29 cellular contexts compared by ENCODE assay signal in genomic region chr16:87276926-87277325, GRCh38.
"Had no signal": no experiment of that assay in that cellular context is flagged by ENCODE, and none has a peak within 500 bp of the region (broad histone marks: within the 10 kb centered on the region; RNA-seq: fewer than 3 reads in every experiment).

No MANE protein-coding gene starts in this region.

- H3K4me1 ChIP-seq: colonic mucosa, foreskin keratinocyte, parathyroid adenoma, prostate gland, uterus had no signal

- DNase-seq: effector CD8-positive, alpha-beta T cell; endodermal cell; foreskin keratinocyte; kidney glomerular epithelial cell; natural killer cell; occipital lobe; stimulated activated CD4-positive, alpha-beta T cell treated with anti-CD3 and anti-CD28 coated beads, Interleukin-12 subunit alpha, Interleukin-12 subunit beta, amount 100 ng/mL, for 4 hours; stimulated activated CD4-positive, alpha-beta T cell treated with anti-CD3 and anti-CD28 coated beads, Interleukin-1b, Interleukin-23, amount 100 ng/mL, for 48 hours; stimulated activated CD4-positive, alpha-beta T cell treated with anti-CD3 and anti-CD28 coated beads, Interleukin-4, amount 100 ng/mL, for 1 hour; stimulated activated CD8-positive, alpha-beta memory T cell treated with anti-CD3 and anti-CD28 coated beads, Interleukin-4, amount 100 ng/mL, for 48 hours; stimulated activated naive CD4-positive, alpha-beta T cell; stimulated activated naive CD8-positive, alpha-beta T cell treated with anti-CD3 and anti-CD28 coated beads, Interleukin-15, amount 100 ng/mL, for 72 hours; uterus had no signal

- H3K9ac ChIP-seq: parathyroid adenoma had no signal

- H3K9me3 ChIP-seq: colonic mucosa, gastroesophageal sphincter, heart left ventricle, prostate gland, right atrium auricular region, suprapubic skin, transverse colon, uterus had no signal

- H3K79me2 ChIP-seq: hepatocyte, parathyroid adenoma had no signal

- H3K36me3 ChIP-seq: colonic mucosa, gastroesophageal sphincter, heart left ventricle, prostate gland, right atrium auricular region, suprapubic skin, transverse colon, uterus had no signal

- ATAC-seq: foreskin keratinocyte; gastroesophageal sphincter; heart left ventricle; left lobe of liver; natural killer cell; stimulated activated naive CD8-positive, alpha-beta T cell treated with anti-CD3 and anti-CD28 coated beads, Interleukin-15, amount 100 ng/mL, for 72 hours had no signal

- H3K4me2 ChIP-seq: hepatocyte had no signal

- H3K27ac ChIP-seq: colonic mucosa, epithelial cell of prostate, foreskin keratinocyte, gastroesophageal sphincter, heart left ventricle, hepatocyte, parathyroid adenoma, prostate gland, right atrium auricular region, suprapubic skin, transverse colon, uterus had no signal

- H3K4me3 ChIP-seq: colonic mucosa, gastroesophageal sphincter, heart left ventricle, hepatocyte, lung, prostate gland, right atrium auricular region, smooth muscle cell, suprapubic skin, transverse colon, uterus had no signal

- H3K4me3 Mint-ChIP-seq: central memory CD8-positive, alpha-beta T cell; dendritic cell treated with granulocyte-macrophage colony-stimulating factor and Interleukin-4, amounts not matched to agents 40 ng/mL and 50 ng/mL, for 4 days; endodermal cell; memory B cell; natural killer cell had no signal

- H3K36me3 Mint-ChIP-seq: memory B cell, natural killer cell had no signal

- H3K27me3 ChIP-seq: colonic mucosa, foreskin keratinocyte, hepatocyte, right atrium auricular region, uterus had no signal

- H3K9me3 Mint-ChIP-seq: central memory CD8-positive, alpha-beta T cell; dendritic cell treated with granulocyte-macrophage colony-stimulating factor and Interleukin-4, amounts not matched to agents 40 ng/mL and 50 ng/mL, for 4 days; endodermal cell; memory B cell; natural killer cell; stimulated activated naive CD8-positive, alpha-beta T cell treated with anti-CD3 and anti-CD28 coated beads, Interleukin-15, amount 100 ng/mL, for 72 hours had no signal

- H3K27ac Mint-ChIP-seq: dendritic cell treated with granulocyte-macrophage colony-stimulating factor and Interleukin-4, amounts not matched to agents 40 ng/mL and 50 ng/mL, for 4 days; endodermal cell; memory B cell; natural killer cell; stimulated activated naive CD8-positive, alpha-beta T cell treated with anti-CD3 and anti-CD28 coated beads, Interleukin-15, amount 100 ng/mL, for 72 hours had no signal

- H2AFZ ChIP-seq: hepatocyte, parathyroid adenoma had no signal
